In genomic region chr16:30131869-30132475, GRCh38 we compare ENCODE assay signal across 15 cellular contexts. TPM values are rescaled to one million over a fixed set of nuclear protein-coding genes. Genes with fewer than 3 reads are reported as not detected.
DNase-seq lines count a peak whose midpoint lies in the region; ATAC-seq and TF ChIP-seq lines count a peak whose summit lies in the region.
"Had no signal": no experiment of that assay in that cellular context is flagged by ENCODE, and none has a peak within 500 bp of the region (broad histone marks: within the 10 kb centered on the region; RNA-seq: fewer than 3 reads in every experiment).

No MANE protein-coding gene starts in this region.

- no peak for DNase-seq in activated CD8-positive, alpha-beta memory T cell treated with anti-CD3 and anti-CD28 coated beads, Interleukin-2, amount 10 ng/mL, durations not matched to agents 7 days and 5 days
- DNase-seq in activated CD8-positive, alpha-beta memory T cell treated with anti-CD3 and anti-CD28 coated beads for 24 hours: no peak
- DNase-seq in NCI-H187 treated with DMSO at 0.1 percent for 48 hours (lab: John Stamatoyannopoulos, UW) (peak; percentile 4), SHP77 (lab: John Stamatoyannopoulos, UW) (peak; percentile 26 to 70), SKM-1 treated with dmso at 0.1 percent for 144 hours (lab: John Stamatoyannopoulos, UW; ENCODE audit: unreplicated experiment) (no peak), GM10266 (ENCODE audit: extremely low spot score) (no peak), NAMALWA (ENCODE audit: low spot score) (no peak)
- DNase-seq: activated CD4-positive, alpha-beta T cell treated with anti-CD3 and anti-CD28 coated beads, Interleukin-2, amount 10 ng/mL, durations not matched to agents 7 days and 5 days; Kasumi-1; midbrain; stimulated activated CD4-positive, alpha-beta T cell treated with anti-CD3 and anti-CD28 coated beads, Interleukin-1b, Interleukin-23, amount 100 ng/mL, for 48 hours; T-cell had no signal

- H3K4me1 Mint-ChIP-seq in activated CD8-positive, alpha-beta memory T cell treated with anti-CD3 and anti-CD28 coated beads, Interleukin-2, amount 10 ng/mL, durations not matched to agents 7 days and 5 days: peaks cover 31% of the 10 kb centered on the region
- H3K4me1 Mint-ChIP-seq in nephron: peaks cover 8% of the 10 kb centered on the region
- H3K4me1 Mint-ChIP-seq: activated CD4-positive, alpha-beta T cell treated with anti-CD3 and anti-CD28 coated beads, Interleukin-2, amount 10 ng/mL, durations not matched to agents 7 days and 5 days had no signal

- H3K9me3 Mint-ChIP-seq in activated CD8-positive, alpha-beta memory T cell treated with anti-CD3 and anti-CD28 coated beads, Interleukin-2, amount 10 ng/mL, durations not matched to agents 7 days and 5 days (ENCODE audit: low read depth): peaks cover 4% of the 10 kb centered on the region
- H3K9me3 Mint-ChIP-seq in nephron: no peaks in the 10 kb centered on the region
- H3K9me3 Mint-ChIP-seq: activated CD4-positive, alpha-beta T cell treated with anti-CD3 and anti-CD28 coated beads, Interleukin-2, amount 10 ng/mL, durations not matched to agents 7 days and 5 days; stimulated activated effector memory CD8-positive, alpha-beta T cell treated with anti-CD3 and anti-CD28 coated beads, Interleukin-12 subunit alpha, Interleukin-12 subunit beta, amount 100 ng/mL, for 72 hours; T-cell had no signal

- CTCF ChIA-PET in activated CD8-positive, alpha-beta memory T cell treated with anti-CD3 and anti-CD28 coated beads, Interleukin-2, amount 10 ng/mL, durations not matched to agents 7 days and 5 days (lab: Charles Lee): interaction anchor here (0.6 to 4.4 kb wide), 7 partner anchors 11 to 482 kb away, joined by 3 to 19 read pairs (median 3); partner anchors contain the start of gene TBX6

- ATAC-seq in activated CD8-positive, alpha-beta memory T cell treated with anti-CD3 and anti-CD28 coated beads, Interleukin-2, amount 10 ng/mL, durations not matched to agents 7 days and 5 days: no peak
- ATAC-seq: stimulated activated effector memory CD8-positive, alpha-beta T cell treated with anti-CD3 and anti-CD28 coated beads, Interleukin-12 subunit alpha, Interleukin-12 subunit beta, amount 100 ng/mL, for 72 hours; T-cell had no signal

- TF ChIP-seq CTCF in nephron (IDR thresholded peaks at IDR 0.05; ENCODE audit: unreplicated experiment in 3 of 3): no peak
- TF ChIP-seq CTCF in GM10266 (IDR thresholded peaks at IDR 0.05; ENCODE audit: control insufficient read depth, insufficient read depth, low read depth, missing control alignments): no peak

- no peaks in the 10 kb centered on the region for H3K27me3 Mint-ChIP-seq in activated CD8-positive, alpha-beta memory T cell treated with anti-CD3 and anti-CD28 coated beads, Interleukin-2, amount 10 ng/mL, durations not matched to agents 7 days and 5 days
- peaks cover 3% of the 10 kb centered on the region for H3K27me3 Mint-ChIP-seq in nephron (ENCODE audit: low read depth)
- H3K27me3 Mint-ChIP-seq: activated CD4-positive, alpha-beta T cell treated with anti-CD3 and anti-CD28 coated beads, Interleukin-2, amount 10 ng/mL, durations not matched to agents 7 days and 5 days; activated naive CD8-positive, alpha-beta T cell; T-cell had no signal

- peak overlapping the region; percentile 77 for H3K27ac Mint-ChIP-seq in activated CD8-positive, alpha-beta memory T cell treated with anti-CD3 and anti-CD28 coated beads, Interleukin-2, amount 10 ng/mL, durations not matched to agents 7 days and 5 days
- H3K27ac Mint-ChIP-seq in nephron: peak overlapping the region; percentile 59 to 79 (median 77)
- H3K27ac Mint-ChIP-seq: activated CD4-positive, alpha-beta T cell treated with anti-CD3 and anti-CD28 coated beads, Interleukin-2, amount 10 ng/mL, durations not matched to agents 7 days and 5 days; activated naive CD8-positive, alpha-beta T cell; stimulated activated effector memory CD8-positive, alpha-beta T cell treated with anti-CD3 and anti-CD28 coated beads, Interleukin-12 subunit alpha, Interleukin-12 subunit beta, amount 100 ng/mL, for 72 hours had no signal

- H3K4me3 Mint-ChIP-seq in activated CD8-positive, alpha-beta memory T cell treated with anti-CD3 and anti-CD28 coated beads, Interleukin-2, amount 10 ng/mL, durations not matched to agents 7 days and 5 days: no peak overlapping the region
- H3K4me3 Mint-ChIP-seq in nephron: no peak overlapping the region
- H3K4me3 Mint-ChIP-seq: activated CD4-positive, alpha-beta T cell treated with anti-CD3 and anti-CD28 coated beads, Interleukin-2, amount 10 ng/mL, durations not matched to agents 7 days and 5 days; activated naive CD8-positive, alpha-beta T cell; stimulated activated effector memory CD8-positive, alpha-beta T cell treated with anti-CD3 and anti-CD28 coated beads, Interleukin-12 subunit alpha, Interleukin-12 subunit beta, amount 100 ng/mL, for 72 hours; T-cell had no signal

- H3K36me3 Mint-ChIP-seq in activated CD8-positive, alpha-beta memory T cell treated with anti-CD3 and anti-CD28 coated beads, Interleukin-2, amount 10 ng/mL, durations not matched to agents 7 days and 5 days: peaks cover 17% of the 10 kb centered on the region
- no peaks in the 10 kb centered on the region for H3K36me3 Mint-ChIP-seq in nephron (ENCODE audit: low read depth)
- H3K36me3 Mint-ChIP-seq: stimulated activated effector memory CD8-positive, alpha-beta T cell treated with anti-CD3 and anti-CD28 coated beads, Interleukin-12 subunit alpha, Interleukin-12 subunit beta, amount 100 ng/mL, for 72 hours; T-cell had no signal

RNA-seq across cellular contexts. Expression of gene MAPK3, which starts 9.0 kb away (rescaled TPM):
- total RNA-seq in activated CD8-positive, alpha-beta memory T cell treated with anti-CD3 and anti-CD28 coated beads, Interleukin-2, amount 10 ng/mL, durations not matched to agents 7 days and 5 days: 10 to 100 TPM; 67.1 to 95.1 TPM

RNA-seq across cellular contexts. Expression of gene GDPD3, which starts 18.6 kb away (rescaled TPM):
- total RNA-seq in activated CD8-positive, alpha-beta memory T cell treated with anti-CD3 and anti-CD28 coated beads, Interleukin-2, amount 10 ng/mL, durations not matched to agents 7 days and 5 days: 10 to 100 TPM in 1 of 2 experiments, 1 to 10 TPM in 1; 8.1 to 19.5 TPM

RNA-seq across cellular contexts. Expression of gene YPEL3, which starts 36.0 kb away (rescaled TPM):
- total RNA-seq in activated CD8-positive, alpha-beta memory T cell treated with anti-CD3 and anti-CD28 coated beads, Interleukin-2, amount 10 ng/mL, durations not matched to agents 7 days and 5 days: 10 to 100 TPM; 47.2 to 47.8 TPM

RNA-seq across cellular contexts. Expression of gene TBX6, which starts 40.2 kb away (rescaled TPM):
- total RNA-seq in activated CD8-positive, alpha-beta memory T cell treated with anti-CD3 and anti-CD28 coated beads, Interleukin-2, amount 10 ng/mL, durations not matched to agents 7 days and 5 days: 1 to 10 TPM; 2.0 to 2.9 TPM

RNA-seq across cellular contexts. Expression of gene CORO1A, which starts 51.4 kb away (rescaled TPM):
- 1,000 to 10,000 TPM; 1,639 to 1,875 TPM for total RNA-seq in activated CD8-positive, alpha-beta memory T cell treated with anti-CD3 and anti-CD28 coated beads, Interleukin-2, amount 10 ng/mL, durations not matched to agents 7 days and 5 days

Comparison
In these comparisons a context has a peak if more than half of its experiments do, and no peak if none do; other contexts are left out.
1. DNase-seq: peak in NCI-H187 treated with DMSO at 0.1 percent for 48 hours (single experiment) and SHP77 (2 of 2); none in activated CD8-positive, alpha-beta memory T cell treated with anti-CD3 and anti-CD28 coated beads, Interleukin-2, amount 10 ng/mL, durations not matched to agents 7 days and 5 days (single experiment), activated CD8-positive, alpha-beta memory T cell treated with anti-CD3 and anti-CD28 coated beads for 24 hours (single experiment), SKM-1 treated with dmso at 0.1 percent for 144 hours (single experiment), GM10266 (single experiment) and NAMALWA (single experiment).